Comparison of ENCODE assay signal across 1 cellular context in the genomic region with DNA sequence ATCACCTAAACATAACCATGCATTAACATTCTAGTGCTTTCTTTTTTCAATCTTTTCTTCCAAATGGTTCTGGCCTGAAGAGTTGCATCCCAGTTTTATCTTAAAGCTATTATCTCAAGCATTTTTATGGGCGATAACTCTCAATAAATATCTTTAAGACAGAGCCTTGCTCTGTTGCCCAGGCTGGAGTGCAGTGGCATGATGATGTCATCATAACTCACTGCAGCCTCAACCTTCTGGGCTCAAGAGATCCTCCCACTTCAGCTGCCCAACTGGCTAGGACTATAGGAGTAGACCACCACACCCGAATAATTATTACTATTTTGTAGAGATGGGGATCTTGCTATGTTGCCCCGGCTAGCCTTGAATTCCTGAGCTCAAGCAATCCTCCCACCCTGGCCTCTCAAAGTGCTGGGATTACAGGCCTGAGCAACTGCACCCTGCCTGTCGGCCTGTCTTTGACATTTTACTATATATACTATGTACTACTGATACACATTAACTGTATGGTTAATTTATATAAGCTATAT.
TF ChIP-seq lines count a peak whose summit lies in the region.

No MANE protein-coding gene starts in this region.

TF ChIP-seq in HEK293, 187 proteins besides CTCF, POLR2A, EP300 and RAD21:
- TF ChIP-seq, protein P1, sequence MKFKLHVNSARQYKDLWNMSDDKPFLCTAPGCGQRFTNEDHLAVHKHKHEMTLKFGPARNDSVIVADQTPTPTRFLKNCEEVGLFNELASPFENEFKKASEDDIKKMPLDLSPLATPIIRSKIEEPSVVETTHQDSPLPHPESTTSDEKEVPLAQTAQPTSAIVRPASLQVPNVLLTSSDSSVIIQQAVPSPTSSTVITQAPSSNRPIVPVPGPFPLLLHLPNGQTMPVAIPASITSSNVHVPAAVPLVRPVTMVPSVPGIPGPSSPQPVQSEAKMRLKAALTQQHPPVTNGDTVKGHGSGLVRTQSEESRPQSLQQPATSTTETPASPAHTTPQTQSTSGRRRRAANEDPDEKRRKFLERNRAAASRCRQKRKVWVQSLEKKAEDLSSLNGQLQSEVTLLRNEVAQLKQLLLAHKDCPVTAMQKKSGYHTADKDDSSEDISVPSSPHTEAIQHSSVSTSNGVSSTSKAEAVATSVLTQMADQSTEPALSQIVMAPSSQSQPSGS (tag by site-specific recombination; IDR thresholded peaks at IDR 0.05; ENCODE audit: low read depth) = peak; percentile 84
- TF ChIP-seq ZNF677 (tag by site-specific recombination; IDR thresholded peaks at IDR 0.05) (no peak), ZNF391 (tag by site-specific recombination; IDR thresholded peaks at IDR 0.05; ENCODE audit: borderline replicate concordance, low read depth) (no peak), ZNF121 (tag by site-specific recombination; IDR thresholded peaks at IDR 0.05) (peak; percentile 94), HOXC10 (CRISPR knock-in tag; IDR thresholded peaks at IDR 0.05) (no peak), IKZF3 (tag by site-specific recombination; IDR thresholded peaks at IDR 0.05) (no peak), ZFP69B (tag by site-specific recombination; IDR thresholded peaks at IDR 0.05) (no peak), ZNF501 (tag by site-specific recombination; IDR thresholded peaks at IDR 0.05) (no peak), MYNN (tag by site-specific recombination; IDR thresholded peaks at IDR 0.05; ENCODE audit: borderline replicate concordance) (no peak)
- TF ChIP-seq, protein P2, sequence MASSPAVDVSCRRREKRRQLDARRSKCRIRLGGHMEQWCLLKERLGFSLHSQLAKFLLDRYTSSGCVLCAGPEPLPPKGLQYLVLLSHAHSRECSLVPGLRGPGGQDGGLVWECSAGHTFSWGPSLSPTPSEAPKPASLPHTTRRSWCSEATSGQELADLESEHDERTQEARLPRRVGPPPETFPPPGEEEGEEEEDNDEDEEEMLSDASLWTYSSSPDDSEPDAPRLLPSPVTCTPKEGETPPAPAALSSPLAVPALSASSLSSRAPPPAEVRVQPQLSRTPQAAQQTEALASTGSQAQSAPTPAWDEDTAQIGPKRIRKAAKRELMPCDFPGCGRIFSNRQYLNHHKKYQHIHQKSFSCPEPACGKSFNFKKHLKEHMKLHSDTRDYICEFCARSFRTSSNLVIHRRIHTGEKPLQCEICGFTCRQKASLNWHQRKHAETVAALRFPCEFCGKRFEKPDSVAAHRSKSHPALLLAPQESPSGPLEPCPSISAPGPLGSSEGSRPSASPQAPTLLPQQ (tag by site-specific recombination; IDR thresholded peaks at IDR 0.05) = no peak
- TF ChIP-seq, protein P3, sequence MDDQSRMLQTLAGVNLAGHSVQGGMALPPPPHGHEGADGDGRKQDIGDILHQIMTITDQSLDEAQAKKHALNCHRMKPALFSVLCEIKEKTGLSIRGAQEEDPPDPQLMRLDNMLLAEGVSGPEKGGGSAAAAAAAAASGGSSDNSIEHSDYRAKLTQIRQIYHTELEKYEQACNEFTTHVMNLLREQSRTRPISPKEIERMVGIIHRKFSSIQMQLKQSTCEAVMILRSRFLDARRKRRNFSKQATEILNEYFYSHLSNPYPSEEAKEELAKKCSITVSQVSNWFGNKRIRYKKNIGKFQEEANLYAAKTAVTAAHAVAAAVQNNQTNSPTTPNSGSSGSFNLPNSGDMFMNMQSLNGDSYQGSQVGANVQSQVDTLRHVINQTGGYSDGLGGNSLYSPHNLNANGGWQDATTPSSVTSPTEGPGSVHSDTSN (CRISPR knock-in tag; IDR thresholded peaks at IDR 0.05) = no peak
- TF ChIP-seq, protein P4, sequence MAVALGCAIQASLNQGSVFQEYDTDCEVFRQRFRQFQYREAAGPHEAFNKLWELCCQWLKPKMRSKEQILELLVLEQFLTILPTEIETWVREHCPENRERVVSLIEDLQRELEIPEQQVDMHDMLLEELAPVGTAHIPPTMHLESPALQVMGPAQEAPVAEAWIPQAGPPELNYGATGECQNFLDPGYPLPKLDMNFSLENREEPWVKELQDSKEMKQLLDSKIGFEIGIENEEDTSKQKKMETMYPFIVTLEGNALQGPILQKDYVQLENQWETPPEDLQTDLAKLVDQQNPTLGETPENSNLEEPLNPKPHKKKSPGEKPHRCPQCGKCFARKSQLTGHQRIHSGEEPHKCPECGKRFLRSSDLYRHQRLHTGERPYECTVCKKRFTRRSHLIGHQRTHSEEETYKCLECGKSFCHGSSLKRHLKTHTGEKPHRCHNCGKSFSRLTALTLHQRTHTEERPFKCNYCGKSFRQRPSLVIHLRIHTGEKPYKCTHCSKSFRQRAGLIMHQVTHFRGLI (tag by site-specific recombination; IDR thresholded peaks at IDR 0.05) = no peak
